In the genomic region with DNA sequence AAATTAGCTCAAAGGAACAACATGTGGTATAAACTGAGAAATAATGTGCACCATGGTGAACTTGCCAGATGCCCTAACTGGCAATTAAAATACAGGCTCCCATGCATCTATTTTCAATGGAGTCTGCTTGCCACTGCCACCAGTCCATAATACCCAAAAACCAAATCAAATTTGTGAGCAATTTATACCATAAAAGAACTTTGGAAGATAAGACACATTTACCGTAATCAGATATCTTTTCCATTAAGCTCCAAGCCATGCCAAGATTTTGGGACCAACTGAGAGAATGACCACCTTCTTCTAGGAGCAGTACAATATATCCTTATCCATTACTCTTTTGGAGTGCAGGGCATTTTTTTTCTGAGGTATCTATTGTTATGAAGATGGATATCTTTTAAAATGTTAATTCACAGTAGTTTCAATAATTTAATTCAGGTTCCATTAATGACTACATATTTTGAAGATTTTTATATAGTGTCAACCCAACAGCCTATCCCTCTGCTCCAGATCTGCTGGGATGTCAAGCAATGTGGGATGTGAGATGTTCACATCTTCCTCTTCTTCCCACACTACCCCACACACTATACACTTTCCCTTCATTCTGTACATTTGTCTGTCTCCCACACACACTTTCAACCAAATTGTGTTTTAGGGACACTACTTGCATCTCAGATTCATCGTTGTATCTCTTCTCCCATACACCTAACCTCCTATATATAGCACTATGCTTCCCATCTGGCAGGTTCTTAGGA, we compare ENCODE assay signal across 16 cellular contexts.
"Had no signal": no experiment of that assay in that cellular context is flagged by ENCODE, and none has a peak within 500 bp of the region (broad histone marks: within the 10 kb centered on the region; RNA-seq: fewer than 3 reads in every experiment).

No MANE protein-coding gene starts in this region.

- H3K27ac Mint-ChIP-seq: natural killer cell, type B pancreatic cell had no signal

- ATAC-seq: esophagus mucosa; gastrocnemius medialis; left lobe of liver; mucosa of descending colon; natural killer cell; stimulated activated naive CD8-positive, alpha-beta T cell treated with anti-CD3 and anti-CD28 coated beads, Interleukin-15, Interleukin-2, amounts not matched to agents 100 U/mL and 50 U/mL, for 24 hours had no signal

- H3K9me3 Mint-ChIP-seq: natural killer cell, neural crest cell, type B pancreatic cell had no signal

- DNase-seq: effector memory CD4-positive, alpha-beta T cell; gastrocnemius medialis; islet precursor cell; mammary epithelial cell; mucosa of descending colon; natural killer cell; posterior cingulate gyrus; small intestine; stimulated activated CD4-positive, alpha-beta T cell treated with anti-CD3 and anti-CD28 coated beads, Interleukin-12 subunit alpha, Interleukin-12 subunit beta, amount 100 ng/mL, for 4 hours; stimulated activated naive CD8-positive, alpha-beta T cell treated with anti-CD3 and anti-CD28 coated beads, Interleukin-15, Interleukin-2, amounts not matched to agents 100 U/mL and 50 U/mL, for 24 hours; thyroid gland; uterus had no signal

- H3K36me3 Mint-ChIP-seq: natural killer cell, type B pancreatic cell had no signal

- H3K27me3 Mint-ChIP-seq: type B pancreatic cell had no signal

- H3K4me3 Mint-ChIP-seq: natural killer cell, neural crest cell, type B pancreatic cell had no signal
